11 cellular contexts compared by ENCODE assay signal in the genomic region with DNA sequence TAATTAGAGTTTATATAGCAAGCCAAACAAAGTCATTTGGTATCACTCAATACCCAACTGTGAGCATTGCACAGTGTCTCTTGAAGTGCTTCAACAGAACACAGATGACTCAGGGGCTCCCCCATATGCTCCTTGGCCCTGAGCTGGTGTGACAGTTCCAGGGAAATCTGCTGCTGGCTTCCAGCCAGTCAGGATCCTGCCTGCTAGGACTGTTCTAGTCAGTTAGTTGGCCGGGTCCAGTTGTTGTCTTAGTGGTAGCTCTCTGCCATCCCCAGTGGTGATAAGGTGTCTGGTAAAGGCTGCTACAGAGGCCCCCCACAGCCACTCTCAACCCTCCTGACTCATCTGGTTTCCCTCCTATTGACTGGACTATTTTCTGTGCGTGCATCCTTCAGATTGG.
DNase-seq lines count a peak whose midpoint lies in the region; ATAC-seq and TF ChIP-seq lines count a peak whose summit lies in the region.
"Had no signal": no experiment of that assay in that cellular context is flagged by ENCODE, and none has a peak within 500 bp of the region (broad histone marks: within the 10 kb centered on the region; RNA-seq: fewer than 3 reads in every experiment).

No MANE protein-coding gene starts in this region.

- no peaks in the 10 kb centered on the region for H3K36me3 ChIP-seq in SJCRH30
- H3K36me3 ChIP-seq: thoracic aorta had no signal

- peak; percentile 39 for ATAC-seq in foreskin keratinocyte
- ATAC-seq in GM21825 (IDR thresholded peaks at IDR 0.05; ENCODE audit: unreplicated experiment), result no peak
- no peak for ATAC-seq in stimulated activated memory B cell treated with anti-CD40 and anti-IgM and Interleukin-4, amounts not matched to agents 10 μg/mL and 1 μg/mL and 100 μg/mL, for 72 hours
- ATAC-seq in HG03565 (IDR thresholded peaks at IDR 0.05; ENCODE audit: unreplicated experiment), result no peak

- H3K27me3 ChIP-seq in SJCRH30 (no peaks in the 10 kb centered on the region), foreskin keratinocyte (no peaks in the 10 kb centered on the region)

- H3K27ac ChIP-seq in SJCRH30 (no peak overlapping the region), foreskin keratinocyte (no peak overlapping the region)
- H3K27ac ChIP-seq: thoracic aorta had no signal

- H3K4me3 Mint-ChIP-seq in stimulated activated memory B cell treated with anti-CD40 and anti-IgM and Interleukin-4, amounts not matched to agents 10 μg/mL and 1 μg/mL and 100 μg/mL, for 72 hours, result no peak overlapping the region

- H3K9me3 Mint-ChIP-seq in stimulated activated memory B cell treated with anti-CD40 and anti-IgM and Interleukin-4, amounts not matched to agents 10 μg/mL and 1 μg/mL and 100 μg/mL, for 72 hours, result no peaks in the 10 kb centered on the region

- H3K27me3 Mint-ChIP-seq in stimulated activated memory B cell treated with anti-CD40 and anti-IgM and Interleukin-4, amounts not matched to agents 10 μg/mL and 1 μg/mL and 100 μg/mL, for 72 hours, result peaks cover 8% of the 10 kb centered on the region

- TF ChIP-seq CTCF in foreskin keratinocyte (conservative IDR thresholded peaks at IDR 0.05), result no peak

- no peaks in the 10 kb centered on the region for H3K9me3 ChIP-seq in SJCRH30 (replicated peaks)
- H3K9me3 ChIP-seq: thoracic aorta had no signal

- H3K36me3 Mint-ChIP-seq in stimulated activated memory B cell treated with anti-CD40 and anti-IgM and Interleukin-4, amounts not matched to agents 10 μg/mL and 1 μg/mL and 100 μg/mL, for 72 hours, result no peaks in the 10 kb centered on the region

- H3K4me1 ChIP-seq in SJCRH30, result peaks cover 45% of the 10 kb centered on the region
- H3K4me1 ChIP-seq in foreskin keratinocyte, result no peaks in the 10 kb centered on the region

- DNase-seq in EH (ENCODE audit: low read depth) (peak; percentile 63), SJCRH30 (peak; percentile 72 to 80), foreskin keratinocyte (no peak), renal cortical epithelial cell (ENCODE audit: low read depth) (peak; percentile 28)
- DNase-seq in stimulated activated naive CD4-positive, alpha-beta T cell treated with Interleukin-2 at 50 U/mL for 16 hours (lab: John Stamatoyannopoulos, UW), result no peak
- DNase-seq: activated CD4-positive, alpha-beta T cell treated with anti-CD3 and anti-CD28 coated beads, Interleukin-2, amount 50 U/mL, for 4 hours; NCI-H1105 had no signal

- H3K4me1 Mint-ChIP-seq in stimulated activated memory B cell treated with anti-CD40 and anti-IgM and Interleukin-4, amounts not matched to agents 10 μg/mL and 1 μg/mL and 100 μg/mL, for 72 hours, result no peaks in the 10 kb centered on the region

- no peak overlapping the region for H3K4me3 ChIP-seq in SJCRH30
- H3K4me3 ChIP-seq: thoracic aorta had no signal

- no peak overlapping the region for H3K27ac Mint-ChIP-seq in stimulated activated memory B cell treated with anti-CD40 and anti-IgM and Interleukin-4, amounts not matched to agents 10 μg/mL and 1 μg/mL and 100 μg/mL, for 72 hours

Comparison
In these comparisons a context has a peak if more than half of its experiments do, and no peak if none do; other contexts are left out.
1. DNase-seq: peak in EH (single experiment), SJCRH30 (2 of 2) and renal cortical epithelial cell (single experiment); none in foreskin keratinocyte (0 of 2) and stimulated activated naive CD4-positive, alpha-beta T cell treated with Interleukin-2 at 50 U/mL for 16 hours (single experiment).